ENCODE assay signal across 8 cellular contexts in the genomic region with DNA sequence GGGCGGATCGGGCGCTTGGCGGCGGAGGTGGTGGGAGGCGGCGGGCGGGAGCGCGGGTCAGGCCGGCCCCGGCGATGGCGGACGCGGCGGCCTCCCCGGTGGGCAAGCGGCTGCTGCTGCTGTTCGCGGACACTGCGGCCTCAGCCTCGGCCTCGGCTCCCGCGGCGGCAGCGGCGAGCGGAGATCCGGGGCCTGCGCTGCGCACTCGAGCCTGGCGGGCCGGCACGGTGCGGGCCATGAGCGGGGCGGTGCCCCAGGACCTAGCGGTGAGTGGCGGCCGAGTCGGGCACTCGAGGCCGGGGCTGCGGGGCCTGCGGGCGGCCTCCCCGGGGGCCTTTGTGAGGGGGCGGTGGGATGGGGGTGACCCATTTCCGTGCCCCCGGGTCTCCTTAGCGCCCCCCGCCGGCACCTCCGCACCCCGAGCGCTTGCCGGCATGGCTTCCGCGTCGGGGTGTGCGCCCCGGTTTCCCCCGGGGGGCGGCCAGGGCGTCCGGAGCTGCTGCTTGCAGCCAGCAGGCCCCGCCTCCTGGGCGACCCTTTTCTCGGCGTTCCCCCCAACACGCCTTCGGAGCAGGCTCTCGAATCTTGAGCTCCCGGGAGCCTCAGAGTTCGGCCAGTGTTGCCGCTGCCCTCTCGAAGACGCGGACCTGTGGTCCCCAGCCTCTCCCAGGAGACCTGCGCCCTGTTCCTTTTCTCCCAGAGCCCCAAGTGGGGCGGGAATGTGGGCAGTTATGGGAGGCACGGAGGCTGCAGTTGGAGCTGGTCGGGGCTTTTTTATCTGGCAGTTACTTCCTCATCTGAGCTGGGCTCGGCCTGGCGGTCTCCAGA. TPM values are rescaled to one million over a fixed set of nuclear protein-coding genes. Genes with fewer than 3 reads are reported as not detected.
DNase-seq lines count a peak whose midpoint lies in the region; ATAC-seq, FAIRE-seq and TF ChIP-seq lines count a peak whose summit lies in the region.

No MANE protein-coding gene starts in this region.

- peak overlapping the region; percentile 94 for H3K27ac Mint-ChIP-seq in activated T-helper 2 cell treated with anti-CD3 and anti-CD28 coated beads, Interferon-gamma antibody, Interleukin-2, Interleukin-4, amounts not matched to agents 10 μg/mL and 5 μg/mL and 100 μg/mL, durations not matched to agents 14 hours and 24 hours and 36 hours

- H3K14ac ChIP-seq in neuronal stem cell (ENCODE audit: low read length), result peak overlapping the region; percentile 97

- TF ChIP-seq CTCF in foreskin fibroblast (IDR thresholded peaks at IDR 0.05; ENCODE audit: low read depth, low read length), result peak; percentile 11

- FAIRE-seq in RCC 7860 (lab: Jason Lieb, UNC), result no peak

- H3K23ac ChIP-seq in neuronal stem cell (ENCODE audit: low read depth, low read length, poor library complexity), result peak overlapping the region; percentile 82

- peak; percentile 10 for TF ChIP-seq POLR2A in GM18951 (IDR thresholded peaks at IDR 0.05; ENCODE audit: extremely low read depth, insufficient read depth, insufficient read length)

- no peak overlapping the region for H2BK12ac ChIP-seq in neuronal stem cell (ENCODE audit: low read length)

- peak overlapping the region; percentile 65 for H3K4me2 ChIP-seq in neuronal stem cell (ENCODE audit: insufficient read depth, low read length, poor library complexity, severe bottlenecking)

- peaks cover 5 to 7% of the 10 kb centered on the region in 2 donors for H3K4me1 ChIP-seq in neuronal stem cell (ENCODE audit: control insufficient read depth in 2 of 2, insufficient read depth in 1 of 2, low read depth in 1 of 2, low read length in 2 of 2)

- peaks cover 20 to 34% of the 10 kb centered on the region in 2 donors for H3K36me3 ChIP-seq in neuronal stem cell (replicated peaks in 1 of 2; ENCODE audit: control insufficient read depth in 2 of 2, insufficient read depth in 2 of 2, low read length in 2 of 2)

- peak overlapping the region; percentile 85 for H2BK5ac ChIP-seq in neuronal stem cell (ENCODE audit: low read length)

- peak overlapping the region; percentile 86 for H2AFZ ChIP-seq in neuronal stem cell (ENCODE audit: low read length)

- peak overlapping the region; percentile 73 for H4K91ac ChIP-seq in neuronal stem cell (ENCODE audit: low read depth, low read length, poor library complexity)

- peaks cover 3 to 8% of the 10 kb centered on the region in 2 donors for H3K9me3 ChIP-seq in neuronal stem cell (replicated peaks in 1 of 2; ENCODE audit: control insufficient read depth in 2 of 2, insufficient read depth in 1 of 2, low read depth in 1 of 2, low read length in 2 of 2)

- H3K4ac ChIP-seq in neuronal stem cell (ENCODE audit: low read length), result peak overlapping the region; percentile 97

- intact Hi-C loops in activated T-helper 2 cell treated with anti-CD3 and anti-CD28 coated beads, Interferon-gamma antibody, Interleukin-2, Interleukin-4, amounts not matched to agents 10 μg/mL and 5 μg/mL and 100 μg/mL, durations not matched to agents 14 hours and 24 hours and 36 hours (cut with micrococcal nuclease), result loop anchor here (1.0 to 5.0 kb wide), 4 partner anchors 14 to 189 kb away; a partner anchor contains a TSS

- H3K18ac ChIP-seq in neuronal stem cell (ENCODE audit: low read length), result peak overlapping the region; percentile 99

- peaks cover 31% of the 10 kb centered on the region for H3K36me3 Mint-ChIP-seq in activated T-helper 2 cell treated with anti-CD3 and anti-CD28 coated beads, Interferon-gamma antibody, Interleukin-2, Interleukin-4, amounts not matched to agents 10 μg/mL and 5 μg/mL and 100 μg/mL, durations not matched to agents 14 hours and 24 hours and 36 hours (ENCODE audit: low read depth)

- in situ Hi-C loops in GM18951 (cut with MboI; ENCODE audit: low sequenced_read_pairs, unreplicated experiment), result no loop called here

- H3K79me1 ChIP-seq in neuronal stem cell (ENCODE audit: low read depth, low read length), result peaks cover 4% of the 10 kb centered on the region

- H3K4me3 ChIP-seq in foreskin fibroblast (ENCODE audit: low read depth in 1 of 2, low read length in 2 of 2), result peak overlapping the region; percentile 68 to 82
- H3K4me3 ChIP-seq in neuronal stem cell (ENCODE audit: low read length in 2 of 2), result peak overlapping the region; percentile 88 to 91

- H3K27me3 Mint-ChIP-seq in activated T-helper 2 cell treated with anti-CD3 and anti-CD28 coated beads, Interferon-gamma antibody, Interleukin-2, Interleukin-4, amounts not matched to agents 10 μg/mL and 5 μg/mL and 100 μg/mL, durations not matched to agents 14 hours and 24 hours and 36 hours (ENCODE audit: low read depth), result no peaks in the 10 kb centered on the region

- peak overlapping the region; percentile 6 for H2BK15ac ChIP-seq in neuronal stem cell (ENCODE audit: low read length)

- no peaks in the 10 kb centered on the region for H3K27me3 ChIP-seq in neuronal stem cell (ENCODE audit: control insufficient read depth in 3 of 3, insufficient read depth in 3 of 3, low read depth in 1 of 3, low read length in 3 of 3)

- H2BK120ac ChIP-seq in neuronal stem cell (ENCODE audit: low read depth, low read length), result no peak overlapping the region

- peaks cover 7% of the 10 kb centered on the region for H3K9me3 Mint-ChIP-seq in activated T-helper 2 cell treated with anti-CD3 and anti-CD28 coated beads, Interferon-gamma antibody, Interleukin-2, Interleukin-4, amounts not matched to agents 10 μg/mL and 5 μg/mL and 100 μg/mL, durations not matched to agents 14 hours and 24 hours and 36 hours

- peaks cover 37% of the 10 kb centered on the region for H3K4me1 Mint-ChIP-seq in activated T-helper 2 cell treated with anti-CD3 and anti-CD28 coated beads, Interferon-gamma antibody, Interleukin-2, Interleukin-4, amounts not matched to agents 10 μg/mL and 5 μg/mL and 100 μg/mL, durations not matched to agents 14 hours and 24 hours and 36 hours (ENCODE audit: low read depth)

- H3K27ac ChIP-seq in neuronal stem cell (replicated peaks; ENCODE audit: low read length), result peak overlapping the region; percentile 83

- DNase-seq in AML-193 (lab: John Stamatoyannopoulos, UW) (peak; percentile 73 to 75), RCC 7860 (ENCODE audit: low spot score) (peak; percentile 43), foreskin fibroblast (peak in 1 of 2 donors; percentile 72), neuronal stem cell (ENCODE audit: low spot score) (peak; percentile 63), superior temporal gyrus (ENCODE audit: extremely low spot score) (peak; percentile 68)
- DNase-seq in activated T-helper 2 cell treated with anti-CD3 and anti-CD28 coated beads, Interferon-gamma antibody, Interleukin-2, Interleukin-4, amounts not matched to agents 10 μg/mL and 5 μg/mL and 100 μg/mL, durations not matched to agents 14 hours and 24 hours and 36 hours (ENCODE audit: low spot score), result peak; percentile 67

- peak overlapping the region; percentile 93 for H4K8ac ChIP-seq in neuronal stem cell (ENCODE audit: low read depth, low read length)

- peak overlapping the region; percentile 97 for H3K4me3 Mint-ChIP-seq in activated T-helper 2 cell treated with anti-CD3 and anti-CD28 coated beads, Interferon-gamma antibody, Interleukin-2, Interleukin-4, amounts not matched to agents 10 μg/mL and 5 μg/mL and 100 μg/mL, durations not matched to agents 14 hours and 24 hours and 36 hours (ENCODE audit: low read depth)

- peak overlapping the region; percentile 99 for H3K9ac ChIP-seq in neuronal stem cell (ENCODE audit: low read depth, low read length, poor library complexity)

- WGBS in neuronal stem cell (ENCODE audit: extremely low coverage in 2 of 2, insufficient read length in 2 of 2, insufficient replicate concordance in 1 of 2), 2 donors, result no CpG with 5 or more reads among the region's 88 CpGs

- peak overlapping the region; percentile 93 for H2AK5ac ChIP-seq in neuronal stem cell (ENCODE audit: low read depth, low read length)

- peak; percentile 45 for ATAC-seq in HG03175 (IDR thresholded peaks at IDR 0.05; ENCODE audit: unreplicated experiment)

RNA-seq across cellular contexts. Expression of a gene that starts 0.5 kb away (rescaled TPM):
- 52.8 and 54.5 TPM in 2 replicates for total RNA-seq in activated T-helper 2 cell treated with anti-CD3 and anti-CD28 coated beads, Interferon-gamma antibody, Interleukin-2, Interleukin-4, amounts not matched to agents 10 μg/mL and 5 μg/mL and 100 μg/mL, durations not matched to agents 14 hours and 24 hours and 36 hours
- polyA plus RNA-seq in neuronal stem cell (2013, experiment 1 of 2), result 39.5 TPM
- 40.0 TPM for polyA plus RNA-seq in neuronal stem cell (2013, experiment 2 of 2)

RNA-seq across cellular contexts. Expression of a gene that starts 14.9 kb away (rescaled TPM):
- 24.4 and 26.1 TPM in 2 replicates for total RNA-seq in activated T-helper 2 cell treated with anti-CD3 and anti-CD28 coated beads, Interferon-gamma antibody, Interleukin-2, Interleukin-4, amounts not matched to agents 10 μg/mL and 5 μg/mL and 100 μg/mL, durations not matched to agents 14 hours and 24 hours and 36 hours
- 47.9 TPM for polyA plus RNA-seq in neuronal stem cell (2013, experiment 1 of 2)
- polyA plus RNA-seq in neuronal stem cell (2013, experiment 2 of 2), result 47.3 TPM

RNA-seq across cellular contexts. Expression of a gene that starts 21.3 kb away (rescaled TPM):
- total RNA-seq in activated T-helper 2 cell treated with anti-CD3 and anti-CD28 coated beads, Interferon-gamma antibody, Interleukin-2, Interleukin-4, amounts not matched to agents 10 μg/mL and 5 μg/mL and 100 μg/mL, durations not matched to agents 14 hours and 24 hours and 36 hours, result 8.4 and 9.0 TPM in 2 replicates
- 35.3 TPM for polyA plus RNA-seq in neuronal stem cell (2013, experiment 1 of 2)
- 34.6 TPM for polyA plus RNA-seq in neuronal stem cell (2013, experiment 2 of 2)
